ENCODE assay signal across 8 cellular contexts in the genomic region with DNA sequence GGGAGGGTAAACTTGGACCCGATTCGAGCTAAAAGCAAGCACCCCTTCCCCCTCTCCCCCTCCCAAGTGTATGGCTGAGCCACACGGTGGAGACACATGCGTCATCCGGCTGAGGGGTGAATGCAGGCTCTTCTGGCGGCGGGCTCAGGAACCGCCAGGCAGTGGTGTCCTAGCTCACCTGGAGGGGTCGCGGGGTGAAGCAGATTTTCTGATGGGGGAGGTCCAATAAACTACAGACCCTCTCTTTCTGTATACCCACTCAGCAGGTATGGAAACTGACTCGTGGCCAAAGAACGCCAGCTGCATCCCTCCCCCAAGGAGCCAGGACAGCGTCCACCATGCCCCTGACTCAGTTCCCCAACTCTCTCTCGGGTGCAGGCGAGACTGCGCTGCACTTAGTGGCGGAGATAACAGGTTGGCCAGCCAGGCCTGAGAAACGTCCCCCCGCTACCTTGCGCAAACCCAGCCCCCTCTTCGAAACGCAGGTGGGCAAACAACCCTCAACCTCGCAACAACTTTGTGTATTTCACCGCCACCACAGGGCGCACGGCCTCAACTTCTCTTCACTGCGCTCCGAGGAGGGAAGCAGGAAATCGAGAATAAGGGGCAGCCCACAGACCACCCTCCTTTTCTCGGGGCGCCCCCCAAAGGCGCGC. TPM values are rescaled to one million over a fixed set of nuclear protein-coding genes. Genes with fewer than 3 reads are reported as not detected.
DNase-seq lines count a peak whose midpoint lies in the region; ATAC-seq and TF ChIP-seq lines count a peak whose summit lies in the region.

No MANE protein-coding gene starts in this region.

- POLR2A ChIA-PET in HEK293T (lab: Yijun Ruan, JAX): interaction anchor here (0.8 to 1.5 kb wide), 3 partner anchors 18 to 78 kb away, joined by 3 read pairs; no protein-coding TSS in a partner anchor

- H3K9me3 ChIP-seq in BE2C (no peaks in the 10 kb centered on the region), adrenal gland (replicated peaks in 1 of 3) (no peaks in the 10 kb centered on the region), right cardiac atrium (ENCODE audit: control insufficient read depth, low read length) (no peaks in the 10 kb centered on the region)

- H3K27ac ChIP-seq in adrenal gland (peak overlapping the region in 3 of 5 donors; percentile 89 to 95 (median 90)), right cardiac atrium (ENCODE audit: low read length) (peak overlapping the region; percentile 92)

- H3K27me3 ChIP-seq in BE2C (no peaks in the 10 kb centered on the region), adrenal gland (no peaks in the 10 kb centered on the region), right cardiac atrium (ENCODE audit: control insufficient read depth, insufficient read depth) (no peaks in the 10 kb centered on the region)

- ATAC-seq in right cardiac atrium: peak; percentile 37 to 43
- no peak for ATAC-seq in HG03175 (IDR thresholded peaks at IDR 0.05; ENCODE audit: unreplicated experiment)
- ATAC-seq in HG03139 (IDR thresholded peaks at IDR 0.05; ENCODE audit: unreplicated experiment): no peak

- intact Hi-C loops in adrenal gland (cut with DNase I) (loop anchor here (10.0 kb wide), 2 partner anchors 63 to 83 kb away; no protein-coding TSS in a partner anchor), right cardiac atrium (cut with DNase I) (loop anchor here in 3 of 4 donors (5.0 to 10.0 kb wide), 8 partner anchors 73 to 253 kb away; no protein-coding TSS in a partner anchor)

- peak in 1 of 2 donors; percentile 48 for TF ChIP-seq POLR2A in adrenal gland (IDR thresholded peaks at IDR 0.05)

- H3K4me3 ChIP-seq in BE2C (ENCODE audit: low read depth, low read length) (peak overlapping the region; percentile 95), adrenal gland (peak overlapping the region in 3 of 4 donors; percentile 84 to 91 (median 91)), right cardiac atrium (ENCODE audit: low read length) (peak overlapping the region; percentile 79)

- 1 to 4% (median 1%) methylated on average over 17 to 33 of the region's 33 CpGs for WGBS in adrenal gland, 4 donors
- WGBS in right cardiac atrium: 2% methylated on average over 33 of the region's 33 CpGs

- TF ChIP-seq CTCF in BE2C (IDR thresholded peaks at IDR 0.05; ENCODE audit: low read depth, low read length) (peak; percentile 45), adrenal gland (IDR thresholded peaks at IDR 0.05) (peak in 4 of 6 experiments; percentile 14 to 45 (median 28))

- no peaks in the 10 kb centered on the region for H3K36me3 ChIP-seq in BE2C
- no peaks in the 10 kb centered on the region for H3K36me3 ChIP-seq in adrenal gland (replicated peaks in 1 of 2)

- DNase-seq in BE2C (peak; percentile 58), HEK293T (ENCODE audit: extremely low spot score) (peak; percentile 68), adrenal gland (peak; percentile 52 to 77 (median 68)), right cardiac atrium (peak; percentile 58 to 74 (median 68)), putamen (ENCODE audit: low spot score) (peak; percentile 64), H4 (ENCODE audit: low spot score) (no peak)

- CTCF ChIA-PET in HEK293T (lab: Yijun Ruan, JAX): interaction anchor here (1.4 kb wide), 1 partner anchor 21 kb away, joined by 3 read pairs; no protein-coding TSS in a partner anchor

- H3K4me1 ChIP-seq in BE2C (no peaks in the 10 kb centered on the region), adrenal gland (replicated peaks in 1 of 2) (peaks cover 0 to 19% of the 10 kb centered on the region in 2 donors), right cardiac atrium (ENCODE audit: control insufficient read depth, insufficient read depth, low read length) (peaks cover 10% of the 10 kb centered on the region)

TF ChIP-seq in HEK293T, 16 proteins besides CTCF, POLR2A, EP300 and RAD21:
- TF ChIP-seq NFRKB (IDR thresholded peaks at IDR 0.05) (no peak), ZNF384 (IDR thresholded peaks at IDR 0.05) (no peak)

RNA-seq across cellular contexts. Expression of gene MAGI1, which starts 1.3 kb away (rescaled TPM):
- polyA plus RNA-seq in BE2C (2012; ENCODE audit: insufficient read depth, insufficient read length, low read depth): 14.7 TPM
- total RNA-seq in adrenal gland (10 to 100 TPM in 7 of 8 donors, 1 to 10 TPM in 1; 9.5 to 31.6 (median 20.9) TPM), right cardiac atrium (10 to 100 TPM; 32.7 to 38.3 (median 34.4) TPM)
- polyA plus RNA-seq in adrenal gland (10 to 100 TPM in 1 of 3 donors, 1 to 10 TPM in 2; 4.8 to 13.7 (median 7.9) TPM), right cardiac atrium (15.8 TPM)
- total RNA-seq in H4 (2014; rRNA removed; shearing (Covaris generic)): 0.93 and 1.4 TPM in 2 replicates

Comparison
In these comparisons a context has a peak if more than half of its experiments do, and no peak if none do; other contexts are left out.
1. ATAC-seq: peak in right cardiac atrium (2 of 2); none in HG03175 (single experiment) and HG03139 (single experiment).
2. Peak in every context shown above with its lines, with median percentiles within 50 percentile points of each other: H3K4me3 ChIP-seq.